Comparison of ENCODE assay signal across 1 cellular context in genomic region chr19:45581576-45581975, GRCh38.
TF ChIP-seq lines count a peak whose summit lies in the region.

No MANE protein-coding gene starts in this region.

TF ChIP-seq in HepG2, 621 proteins besides CTCF, POLR2A, EP300 and RAD21:
- peak; percentile 33; the same call in 1 of the 2 replicates for TF ChIP-seq FOSL2 (CRISPR knock-in tag; IDR thresholded peaks at IDR 0.05)
- 0 out of 2 replicates have a peak, but pooled peaks have one; percentile 46 for TF ChIP-seq ZNF205 (CRISPR knock-in tag; IDR thresholded peaks at IDR 0.05)
- TF ChIP-seq ATAD3A (CRISPR knock-in tag; IDR thresholded peaks at IDR 0.05) = no peak
- TF ChIP-seq KDM1A (CRISPR knock-in tag; IDR thresholded peaks at IDR 0.05) = 0 out of 2 replicates have a peak, but pooled peaks have one; percentile 20
- no peak for TF ChIP-seq GZF1 (CRISPR knock-in tag; IDR thresholded peaks at IDR 0.05)
- no peak for TF ChIP-seq ZNF512 (CRISPR knock-in tag; IDR thresholded peaks at IDR 0.05)
- TF ChIP-seq, protein P1, sequence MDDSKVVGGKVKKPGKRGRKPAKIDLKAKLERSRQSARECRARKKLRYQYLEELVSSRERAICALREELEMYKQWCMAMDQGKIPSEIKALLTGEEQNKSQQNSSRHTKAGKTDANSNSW (CRISPR knock-in tag; IDR thresholded peaks at IDR 0.05; ENCODE audit: borderline replicate concordance) = no peak
- 0 out of 2 replicates have a peak, but pooled peaks have one; percentile 9 for TF ChIP-seq ZNF121 (CRISPR knock-in tag; IDR thresholded peaks at IDR 0.05)
TF ChIP-seq in HepG2: peak in this region for 4.
